In the genomic region with DNA sequence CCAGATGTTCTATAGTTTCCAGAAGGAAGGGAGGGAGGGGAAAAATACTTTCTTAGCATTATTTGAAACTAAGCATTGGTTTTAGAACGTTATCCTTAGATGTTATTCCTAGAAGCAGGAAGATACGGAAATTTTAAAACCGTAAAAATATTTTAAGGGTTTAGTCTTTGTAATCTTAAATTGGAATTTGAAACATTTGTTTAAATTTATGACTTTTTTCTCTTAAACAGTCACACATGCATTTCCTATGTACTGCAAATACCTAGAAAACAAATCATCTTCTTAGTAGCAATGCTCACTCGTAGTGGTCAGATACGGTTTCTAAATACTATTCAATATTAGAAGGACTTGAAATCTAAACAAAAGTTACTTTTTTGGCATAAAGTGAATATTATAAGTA, we compare ENCODE assay signal across 25 cellular contexts.
"Had no signal": no experiment of that assay in that cellular context is flagged by ENCODE, and none has a peak within 500 bp of the region (broad histone marks: within the 10 kb centered on the region; RNA-seq: fewer than 3 reads in every experiment).

No MANE protein-coding gene starts in this region.

- H3K36me3 ChIP-seq: ascending aorta, Peyer's patch, SJCRH30 had no signal

- DNase-seq: activated CD4-positive, alpha-beta T cell treated with anti-CD3 and anti-CD28 coated beads for 4 hours; activated CD8-positive, alpha-beta memory T cell treated with anti-CD3 and anti-CD28 coated beads, Interleukin-2, amount 50 U/mL, for 4 hours; activated CD8-positive, alpha-beta T cell treated with anti-CD3 and anti-CD28 coated beads for 36 hours; activated naive CD4-positive, alpha-beta T cell treated with anti-CD3 and anti-CD28 coated beads, Interleukin-2, amount 50 U/mL, for 16 hours; activated naive CD8-positive, alpha-beta T cell treated with anti-CD3 and anti-CD28 coated beads, Interleukin-2, amount 10 ng/mL, durations not matched to agents 7 days and 5 days; amniotic stem cell; body of pancreas; central memory CD4-positive, alpha-beta T cell; MG63; MV-4-11; NCI-H1092 treated with DMSO at 0.1 percent for 48 hours; NCI-H1436; NCI-H1694 treated with DMSO at 0.1 percent for 48 hours; NCI-H2029 treated with DMSO at 0.1 percent for 48 hours; NCI-H510A treated with DMSO at 0.1 percent for 48 hours; NCI-H69; NK-92 treated with Interleukin-12 subunit alpha and Interleukin-12 subunit beta, amount 100 ng/mL, for 24 hours; Peyer's patch; Right ventricle myocardium superior; SJCRH30; SW 1271 had no signal

- H3K27ac ChIP-seq: ascending aorta, body of pancreas, Peyer's patch, RWPE1, SJCRH30 had no signal

- H3K9me3 ChIP-seq: ascending aorta, body of pancreas, MG63, Peyer's patch, SJCRH30 had no signal

- H3K27me3 ChIP-seq: ascending aorta, body of pancreas, MG63, Peyer's patch, SJCRH30 had no signal

- ATAC-seq: activated CD4-positive, CD25-positive, alpha-beta regulatory T cell treated with anti-CD3 and anti-CD28 coated beads, Interleukin-2, amount 50 U/mL, for 24 hours; activated CD8-positive, alpha-beta T cell treated with anti-CD3 and anti-CD28 coated beads for 36 hours; body of pancreas; SK-N-SH treated with all-trans-retinoic acid at 6 μM for 48 hours had no signal

- H3K4me3 ChIP-seq: ascending aorta, body of pancreas, MG63, Peyer's patch, SJCRH30 had no signal

- H3K4me1 ChIP-seq: ascending aorta, body of pancreas, Peyer's patch, SJCRH30 had no signal
